In the genomic region with DNA sequence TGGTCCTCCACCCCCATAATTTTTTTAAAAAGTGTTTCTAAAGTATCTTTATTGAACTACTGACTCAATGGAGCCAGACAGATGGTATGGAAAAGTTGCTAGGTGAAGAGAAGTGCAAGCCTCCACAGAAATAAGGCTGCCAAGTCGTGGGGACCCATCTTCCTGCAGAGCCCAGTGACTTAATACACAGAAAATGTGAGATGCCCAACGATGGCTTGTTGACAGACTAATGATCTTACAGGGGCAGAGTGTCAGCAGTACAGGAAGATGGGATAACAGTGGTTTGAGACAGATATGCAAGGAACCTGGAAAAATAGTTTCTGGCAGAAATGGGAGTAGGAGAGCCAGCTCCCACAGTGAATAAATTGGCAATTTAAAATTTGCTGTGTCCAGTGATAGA, we compare ENCODE assay signal across 22 cellular contexts. TPM values are rescaled to one million over a fixed set of nuclear protein-coding genes. Genes with fewer than 3 reads are reported as not detected.
DNase-seq lines count a peak whose midpoint lies in the region; ATAC-seq and TF ChIP-seq lines count a peak whose summit lies in the region.
"Had no signal": no experiment of that assay in that cellular context is flagged by ENCODE, and none has a peak within 500 bp of the region (broad histone marks: within the 10 kb centered on the region; RNA-seq: fewer than 3 reads in every experiment).

No MANE protein-coding gene starts in this region.

- TF ChIP-seq CTCF in CD4-positive, alpha-beta T cell (IDR thresholded peaks at IDR 0.05), result no peak

- intact Hi-C loops in CD4-positive, alpha-beta T cell (cut with DNase I, micrococcal nuclease), result no loop called here
- intact Hi-C loops in cardiac septum (cut with DNase I), result no loop called here

- no peaks in the 10 kb centered on the region for H3K9me3 Mint-ChIP-seq in CD4-positive, alpha-beta T cell
- H3K9me3 Mint-ChIP-seq in activated T-helper 17 cell treated with anti-CD3 and anti-CD28 coated beads, Interleukin-2, amount 50 U/mL, for 72 hours, result no peaks in the 10 kb centered on the region
- H3K9me3 Mint-ChIP-seq in immature natural killer cell, result no peaks in the 10 kb centered on the region
- H3K9me3 Mint-ChIP-seq: H9, IgD-negative memory B cell had no signal

- peak overlapping the region; percentile 1 for H3K27ac Mint-ChIP-seq in CD4-positive, alpha-beta T cell
- no peak overlapping the region for H3K27ac Mint-ChIP-seq in activated T-helper 17 cell treated with anti-CD3 and anti-CD28 coated beads, Interleukin-2, amount 50 U/mL, for 72 hours
- H3K27ac Mint-ChIP-seq in immature natural killer cell, result peak overlapping the region in 5 of 6 donors; percentile 73 to 91 (median 79)
- H3K27ac Mint-ChIP-seq: H9, IgD-negative memory B cell had no signal

- no peak overlapping the region for H3K4me3 Mint-ChIP-seq in CD4-positive, alpha-beta T cell
- peak overlapping the region; percentile 35 for H3K4me3 Mint-ChIP-seq in activated T-helper 17 cell treated with anti-CD3 and anti-CD28 coated beads, Interleukin-2, amount 50 U/mL, for 72 hours
- peak overlapping the region in 2 of 5 donors; percentile 0 to 7 for H3K4me3 Mint-ChIP-seq in immature natural killer cell
- H3K4me3 Mint-ChIP-seq: H9, IgD-negative memory B cell had no signal

- H3K36me3 Mint-ChIP-seq in CD4-positive, alpha-beta T cell (ENCODE audit: low read depth), result peaks cover 82% of the 10 kb centered on the region
- H3K36me3 Mint-ChIP-seq in activated T-helper 17 cell treated with anti-CD3 and anti-CD28 coated beads, Interleukin-2, amount 50 U/mL, for 72 hours (ENCODE audit: low read depth), result no peaks in the 10 kb centered on the region
- peaks cover 0 to 12% (median 3%) of the 10 kb centered on the region in 3 donors for H3K36me3 Mint-ChIP-seq in immature natural killer cell

- H3K4me1 Mint-ChIP-seq in CD4-positive, alpha-beta T cell (ENCODE audit: low read depth), result peaks cover 89% of the 10 kb centered on the region
- H3K4me1 Mint-ChIP-seq in activated T-helper 17 cell treated with anti-CD3 and anti-CD28 coated beads, Interleukin-2, amount 50 U/mL, for 72 hours, result peaks cover 63% of the 10 kb centered on the region
- peaks cover 0 to 67% of the 10 kb centered on the region in 2 donors for H3K4me1 Mint-ChIP-seq in immature natural killer cell
- H3K4me1 Mint-ChIP-seq: H9 had no signal

- H3K27me3 ChIP-seq in CD4-positive, alpha-beta T cell (ENCODE audit: control insufficient read depth, insufficient read depth, low read length), result no peaks in the 10 kb centered on the region
- H3K27me3 ChIP-seq: ascending aorta had no signal

- DNase-seq in CD4-positive, alpha-beta T cell, result no peak
- peak; percentile 66 for DNase-seq in EH (ENCODE audit: low read depth)
- DNase-seq in immature natural killer cell, result no peak
- no peak for DNase-seq in cardiac septum (ENCODE audit: low spot score)
- DNase-seq: activated CD8-positive, alpha-beta memory T cell treated with anti-CD3 and anti-CD28 coated beads, Interleukin-2, amount 50 U/mL, for 48 hours; activated naive CD4-positive, alpha-beta T cell; cerebellar nuclear complex; COR-L47; effector CD4-positive, alpha-beta T cell; H9; hippocampal formation; mucosa of descending colon; NCI-H524; NK-92 treated with Interleukin-12 subunit alpha and Interleukin-12 subunit beta, amount 100 ng/mL, for 24 hours; SIG-M5 had no signal

- no peaks in the 10 kb centered on the region for H3K9me3 ChIP-seq in CD4-positive, alpha-beta T cell (ENCODE audit: control insufficient read depth, low read length)
- H3K9me3 ChIP-seq: ascending aorta, mucosa of descending colon, prostate gland had no signal

- no peaks in the 10 kb centered on the region for H3K27me3 Mint-ChIP-seq in CD4-positive, alpha-beta T cell
- H3K27me3 Mint-ChIP-seq in activated T-helper 17 cell treated with anti-CD3 and anti-CD28 coated beads, Interleukin-2, amount 50 U/mL, for 72 hours, result no peaks in the 10 kb centered on the region
- H3K27me3 Mint-ChIP-seq in immature natural killer cell (ENCODE audit: low read depth in 3 of 3), result peaks cover 2 to 7% (median 2%) of the 10 kb centered on the region in 3 donors
- H3K27me3 Mint-ChIP-seq: IgD-negative memory B cell had no signal

- ATAC-seq in CD4-positive, alpha-beta T cell (ENCODE audit: poor library complexity), result no peak
- no peak for ATAC-seq in activated T-helper 17 cell treated with anti-CD3 and anti-CD28 coated beads, Interleukin-2, amount 50 U/mL, for 72 hours (replicated peaks)
- ATAC-seq in GM19324 (IDR thresholded peaks at IDR 0.05; ENCODE audit: low FRiP score, unreplicated experiment) (no peak), GM18502 (IDR thresholded peaks at IDR 0.05; ENCODE audit: poor library complexity, unreplicated experiment) (no peak)
- ATAC-seq: mucosa of descending colon, Panc1 had no signal

- CTCF ChIA-PET in CD4-positive, alpha-beta T cell (lab: Charles Lee), result interaction anchor here (1.1 kb wide), 1 partner anchor 14 kb away, joined by 3 read pairs; no protein-coding TSS in a partner anchor

- POLR2A ChIA-PET in CD4-positive, alpha-beta T cell (lab: Charles Lee), result interaction anchor here (0.9 kb wide), 1 partner anchor 27 kb away, joined by 3 read pairs; no protein-coding TSS in a partner anchor

- no peak overlapping the region for H3K27ac ChIP-seq in CD4-positive, alpha-beta T cell (ENCODE audit: low read depth, low read length)
- H3K27ac ChIP-seq: ascending aorta, prostate gland had no signal

RNA-seq across cellular contexts. Expression of gene FYN, which starts 43.2 kb away (rescaled TPM):
- total RNA-seq in CD4-positive, alpha-beta T cell, result 100 to 1,000 TPM; 419 TPM
- 100 to 1,000 TPM; 139 to 326 TPM for total RNA-seq in activated T-helper 17 cell treated with anti-CD3 and anti-CD28 coated beads, Interleukin-2, amount 50 U/mL, for 72 hours
- polyA plus RNA-seq in immature natural killer cell, result 100 to 1,000 TPM; 358 to 488 (median 414) TPM
- 65.3 TPM for total RNA-seq in cardiac septum
